ENCODE assay signal across 8 cellular contexts in the genomic region with DNA sequence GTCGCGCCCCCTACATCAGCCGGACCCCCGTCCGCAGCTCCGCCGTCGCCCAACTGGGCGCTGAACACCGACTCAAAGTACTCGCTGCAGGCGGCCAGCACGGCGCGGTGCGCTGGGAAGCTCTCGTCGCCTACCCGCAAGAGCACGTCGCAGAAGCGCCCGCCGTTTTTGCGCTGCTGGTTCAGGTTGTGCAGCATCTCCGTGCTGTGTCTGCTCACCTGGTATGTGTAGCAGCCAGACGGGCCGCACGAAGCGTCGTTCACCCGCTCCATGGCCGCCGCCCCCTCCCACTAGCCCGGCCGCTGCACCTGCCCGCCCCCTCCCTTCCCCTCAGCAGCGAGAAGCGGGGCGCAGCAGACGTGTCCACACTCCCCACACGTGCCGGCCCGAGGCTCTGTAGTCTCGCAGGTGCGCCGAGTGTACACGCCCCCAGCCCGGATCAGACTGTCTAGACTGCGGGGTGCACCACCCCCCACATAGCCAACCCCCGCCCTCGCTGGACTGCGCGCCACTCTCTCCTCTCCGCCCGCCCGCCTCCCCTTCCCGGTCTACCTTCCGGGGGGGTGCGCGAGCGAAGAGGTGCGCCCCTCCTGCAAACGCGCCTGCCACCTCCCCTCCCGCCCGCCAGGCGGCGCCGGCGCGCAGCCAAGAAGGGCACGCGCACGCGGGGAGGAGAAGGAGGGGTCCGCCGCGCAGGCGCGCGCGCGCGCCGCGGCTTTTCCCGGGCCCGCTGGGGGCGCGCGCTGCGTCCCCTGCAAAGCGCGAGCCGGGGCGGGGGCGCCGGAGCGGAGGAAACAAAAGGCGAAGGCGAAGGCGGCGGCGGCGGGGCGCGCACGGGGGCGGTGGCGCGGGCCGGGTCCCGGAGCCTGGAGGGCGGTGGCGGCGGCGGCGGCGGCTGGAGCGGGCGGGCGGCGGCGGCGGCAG. TPM values are rescaled to one million over a fixed set of nuclear protein-coding genes. Genes with fewer than 3 reads are reported as not detected.
A peak's percentile ranks its signal among the peaks of the same experiment; 100 is the strongest.
DNase-seq lines count a peak whose midpoint lies in the region; ATAC-seq and TF ChIP-seq lines count a peak whose summit lies in the region.

No MANE protein-coding gene starts in this region.

- H3K9me2 ChIP-seq in hepatocyte (replicated peaks; ENCODE audit: insufficient read depth): no peaks in the 10 kb centered on the region

- H4K20me1 ChIP-seq in hepatocyte (ENCODE audit: insufficient read depth, poor library complexity, severe bottlenecking): peaks cover 45% of the 10 kb centered on the region

- H3K4me1 ChIP-seq in ascending aorta (peaks cover 0 to 27% of the 10 kb centered on the region in 2 donors), hepatocyte (ENCODE audit: insufficient read depth) (peaks cover 52% of the 10 kb centered on the region)

- H3K4me3 ChIP-seq in ascending aorta: peak overlapping the region; percentile 56 to 93
- H3K4me3 ChIP-seq in hepatocyte: peak overlapping the region; percentile 70

- no peaks in the 10 kb centered on the region for H3K27me3 ChIP-seq in ascending aorta
- no peaks in the 10 kb centered on the region for H3K27me3 ChIP-seq in hepatocyte

- H3K27ac ChIP-seq in ascending aorta (peak overlapping the region; percentile 71 to 74), hepatocyte (peak overlapping the region; percentile 94)

- intact Hi-C loops in ascending aorta (cut with DNase I): loop anchor here (1.0 to 5.0 kb wide), 4 partner anchors 54 to 287 kb away; partner anchors contain the start of genes DRG1 and EIF4ENIF1

- H3K79me2 ChIP-seq in hepatocyte: peaks cover 64% of the 10 kb centered on the region

- peak overlapping the region; percentile 26 for H2AFZ ChIP-seq in hepatocyte

- ATAC-seq in HG02623 (IDR thresholded peaks at IDR 0.05; ENCODE audit: unreplicated experiment): peak; percentile 36
- no peak for ATAC-seq in HG03139 (IDR thresholded peaks at IDR 0.05; ENCODE audit: unreplicated experiment)

- H3K9me3 ChIP-seq in ascending aorta (no peaks in the 10 kb centered on the region), hepatocyte (ENCODE audit: low read depth) (no peaks in the 10 kb centered on the region)

- H3K36me3 ChIP-seq in ascending aorta: peaks cover 17 to 21% of the 10 kb centered on the region in 2 donors
- H3K36me3 ChIP-seq in hepatocyte (replicated peaks; ENCODE audit: insufficient read depth, low read depth): no peaks in the 10 kb centered on the region

- peak; percentile 77 to 97 (median 86) for TF ChIP-seq CTCF in ascending aorta (IDR thresholded peaks at IDR 0.05)
- peak; percentile 94 for TF ChIP-seq CTCF in hepatocyte (IDR thresholded peaks at IDR 0.05; ENCODE audit: poor library complexity)

- WGBS in hepatocyte (ENCODE audit: low lambda C conversion rate, missing lambda C conversion rate): 2% methylated on average over 94 of the region's 126 CpGs

- DNase-seq in GM04504 (ENCODE audit: low read depth) (peak; percentile 73), NCI-H146 treated with DMSO at 0.1 percent for 48 hours (lab: John Stamatoyannopoulos, UW; ENCODE audit: unreplicated experiment) (peak; percentile 24), T-helper 22 cell (ENCODE audit: low read depth) (peak; percentile 90), ascending aorta (ENCODE audit: low spot score in 2 of 2) (peak in 1 of 2 donors; percentile 88), hepatocyte (ENCODE audit: low spot score) (peak; percentile 96), retina (peak; percentile 89)

- peak overlapping the region; percentile 100 for H3K4me2 ChIP-seq in hepatocyte

RNA-seq across cellular contexts. Expression of gene PATZ1, which starts 0.6 kb away (rescaled TPM):
- total RNA-seq in ascending aorta (28.9 TPM), hepatocyte (20.3 and 25.1 TPM in 2 replicates)
- 18.2 and 23.8 TPM in 2 replicates for polyA plus RNA-seq in hepatocyte

RNA-seq across cellular contexts. Expression of gene PIK3IP1, which starts 53.3 kb away (rescaled TPM):
- 16.4 TPM for total RNA-seq in ascending aorta
- total RNA-seq in hepatocyte: 17.9 and 22.2 TPM in 2 replicates
- polyA plus RNA-seq in hepatocyte: 19.5 and 22.4 TPM in 2 replicates

RNA-seq across cellular contexts. Expression of gene DRG1, which starts 53.8 kb away (rescaled TPM):
- 6.9 TPM for total RNA-seq in ascending aorta
- 52.2 and 55.2 TPM in 2 replicates for total RNA-seq in hepatocyte
- polyA plus RNA-seq in hepatocyte: 66.4 and 71.0 TPM in 2 replicates
